Comparison of ENCODE assay signal across 32 cellular contexts in the genomic region with DNA sequence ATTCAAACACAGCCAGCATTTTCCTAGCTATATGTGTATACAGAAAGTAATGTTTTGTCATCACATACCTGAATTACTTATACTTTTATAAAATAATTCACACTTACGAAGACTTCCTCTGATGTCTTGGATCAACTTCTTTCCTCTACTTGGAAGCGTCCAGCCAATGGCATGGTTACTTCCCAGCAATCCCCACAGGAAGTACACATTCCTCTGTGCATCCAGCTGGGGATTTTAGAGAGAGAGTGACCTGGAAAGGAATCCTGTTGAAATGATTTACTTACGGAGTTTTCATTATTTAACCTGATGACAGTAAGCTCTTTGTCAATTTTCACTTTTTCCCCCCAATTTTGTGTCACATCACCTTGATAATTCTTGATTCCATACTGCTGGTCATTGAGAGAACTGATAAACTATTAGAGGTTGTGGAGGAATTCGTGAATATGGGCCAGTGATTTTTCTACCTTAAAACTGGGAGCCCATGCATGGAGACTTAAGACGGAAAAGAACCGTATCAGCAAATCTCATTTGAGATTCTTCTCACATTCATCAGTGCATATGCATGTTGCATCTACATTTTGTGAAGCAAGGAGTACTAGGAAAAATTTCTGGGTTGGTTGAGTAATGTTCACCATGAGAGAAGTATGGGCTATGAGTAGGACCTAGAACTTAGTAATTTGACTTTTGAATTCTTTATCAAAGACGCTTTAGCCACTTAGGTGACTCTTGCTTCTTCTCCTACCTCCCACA. TPM values are rescaled to one million over a fixed set of nuclear protein-coding genes. Genes with fewer than 3 reads are reported as not detected.
"Had no signal": no experiment of that assay in that cellular context is flagged by ENCODE, and none has a peak within 500 bp of the region (broad histone marks: within the 10 kb centered on the region; RNA-seq: fewer than 3 reads in every experiment).

No MANE protein-coding gene starts in this region.

- H3K4me1 Mint-ChIP-seq: brain had no signal

- ATAC-seq: activated naive CD4-positive, alpha-beta T cell treated with anti-CD3 and anti-CD28 coated beads, Interleukin-2, amount 50 U/mL, for 72 hours; activated T-cell treated with anti-CD3 and anti-CD28 coated beads, Interleukin-2, amount 50 U/mL, for 4 hours; Panc1 had no signal

- H3K27ac ChIP-seq: adrenal gland, SJCRH30, SK-N-MC had no signal

- H3K9me3 Mint-ChIP-seq: activated CD4-positive, alpha-beta memory T cell treated with anti-CD3 and anti-CD28 coated beads for 36 hours; activated naive CD4-positive, alpha-beta T cell treated with anti-CD3 and anti-CD28 coated beads for 36 hours; activated naive CD4-positive, alpha-beta T cell treated with anti-CD3 and anti-CD28 coated beads, Interleukin-2, amount 50 U/mL, for 72 hours; activated T-cell treated with anti-CD3 and anti-CD28 coated beads, Interleukin-2, amount 50 U/mL, for 4 hours; T-helper 2 cell treated with Interferon-gamma antibody and Interleukin-4, amounts not matched to agents 5 μg/mL and 100 μg/mL, for 36 hours had no signal

- H3K4me3 Mint-ChIP-seq: activated CD4-positive, alpha-beta memory T cell treated with anti-CD3 and anti-CD28 coated beads for 36 hours; activated naive CD4-positive, alpha-beta T cell treated with anti-CD3 and anti-CD28 coated beads for 36 hours; activated T-cell treated with anti-CD3 and anti-CD28 coated beads, Interleukin-2, amount 50 U/mL, for 4 hours; activated T-helper 1 cell treated with anti-CD3 and anti-CD28 coated beads, Interleukin-12 subunit alpha, Interleukin-12 subunit beta, Interleukin-2, Interleukin-4 antibody, amounts not matched to agents 30 ng/mL and 10 ng/mL and 1 ng/mL, durations not matched to agents 14 hours and 24 hours and 36 hours; brain; T-helper 2 cell treated with Interferon-gamma antibody and Interleukin-4, amounts not matched to agents 5 μg/mL and 100 μg/mL, for 36 hours had no signal

- H3K9me3 ChIP-seq: adrenal gland, SJCRH30 had no signal

- FAIRE-seq: bronchial epithelial cell, TTC549 had no signal

- H3K4me3 ChIP-seq: adrenal gland, SJCRH30, SK-N-MC had no signal

- H3K4me1 ChIP-seq: adrenal gland, SJCRH30 had no signal

- H3K27ac Mint-ChIP-seq: activated CD4-positive, alpha-beta memory T cell treated with anti-CD3 and anti-CD28 coated beads for 36 hours; activated naive CD4-positive, alpha-beta T cell treated with anti-CD3 and anti-CD28 coated beads for 36 hours; activated naive CD4-positive, alpha-beta T cell treated with anti-CD3 and anti-CD28 coated beads, Interleukin-2, amount 50 U/mL, for 72 hours; activated T-helper 1 cell treated with anti-CD3 and anti-CD28 coated beads, Interleukin-12 subunit alpha, Interleukin-12 subunit beta, Interleukin-2, Interleukin-4 antibody, amounts not matched to agents 30 ng/mL and 10 ng/mL and 1 ng/mL, durations not matched to agents 14 hours and 24 hours and 36 hours; brain; T-helper 2 cell treated with Interferon-gamma antibody and Interleukin-4, amounts not matched to agents 5 μg/mL and 100 μg/mL, for 36 hours had no signal

- H3K36me3 Mint-ChIP-seq: activated CD4-positive, alpha-beta memory T cell treated with anti-CD3 and anti-CD28 coated beads for 36 hours; activated naive CD4-positive, alpha-beta T cell treated with anti-CD3 and anti-CD28 coated beads, Interleukin-2, amount 50 U/mL, for 72 hours; brain had no signal

- H3K27me3 ChIP-seq: SJCRH30 had no signal

- DNase-seq: activated CD4-positive, alpha-beta memory T cell treated with anti-CD3 and anti-CD28 coated beads for 36 hours; activated CD4-positive, alpha-beta T cell treated with anti-CD3 and anti-CD28 coated beads, Interleukin-2, amount 50 U/mL, for 1 hour; activated CD8-positive, alpha-beta memory T cell treated with anti-CD3 and anti-CD28 coated beads, Interleukin-2, amount 50 U/mL, for 4 hours; activated gamma-delta T cell treated with Interleukin-2 at 50 U/mL for 16 hours; activated naive CD4-positive, alpha-beta T cell treated with anti-CD3 and anti-CD28 coated beads for 36 hours; activated T-cell treated with anti-CD3 and anti-CD28 coated beads for 4 hours; activated T-cell treated with anti-CD3 and anti-CD28 coated beads, Interleukin-2, amount 50 U/mL, for 4 hours; adrenal gland; anterior cingulate cortex; caudate nucleus; NCI-H1092 treated with DMSO at 0.1 percent for 48 hours; NCI-H1436; NCI-H1694; NCI-H1930; NCI-H2081 treated with DMSO at 0.1 percent for 48 hours; NCI-H226; NCI-H446 treated with DMSO at 0.1 percent for 48 hours; NCI-H524; NCI-H69; NCI-H82; SHP77; SJCRH30 had no signal

- H3K36me3 ChIP-seq: adrenal gland, SJCRH30 had no signal

RNA-seq across cellular contexts. Expression of a gene that starts 9.0 kb away (rescaled TPM):
- total RNA-seq: M059J, RPMI7951, SJCRH30 had no signal

RNA-seq across cellular contexts. Expression of a gene that starts 35.2 kb away (rescaled TPM):
- total RNA-seq: M059J, RPMI7951, SJCRH30 had no signal
